In the genomic region with DNA sequence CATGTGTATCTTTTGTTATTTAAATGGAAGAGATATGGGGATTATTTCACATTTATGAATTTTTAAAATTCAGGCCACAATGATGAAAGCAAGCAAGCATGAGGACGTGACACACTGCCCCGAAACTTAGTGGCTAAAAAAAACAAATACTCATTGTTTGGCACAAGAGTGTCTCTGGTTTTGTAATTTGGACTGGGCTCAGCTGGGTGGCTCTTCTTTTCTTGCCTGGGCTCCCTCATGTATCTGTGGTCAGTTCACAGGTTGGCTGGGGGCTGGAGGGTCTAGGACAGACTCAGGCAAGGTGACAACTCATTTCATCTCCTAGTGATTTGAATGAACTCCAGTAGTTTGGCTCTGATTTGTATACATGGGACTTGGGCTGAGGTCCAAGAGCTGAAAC, we compare ENCODE assay signal across 36 cellular contexts.
"Had no signal": no experiment of that assay in that cellular context is flagged by ENCODE, and none has a peak within 500 bp of the region (broad histone marks: within the 10 kb centered on the region; RNA-seq: fewer than 3 reads in every experiment).

No MANE protein-coding gene starts in this region.

- FAIRE-seq: colon, TTC549 had no signal

- H3K4me3 ChIP-seq: ascending aorta, body of pancreas, breast epithelium had no signal

- DNase-seq: activated B cell treated with CpG ODN at 0.5 μM for 24 hours; activated CD4-positive, alpha-beta memory T cell treated with anti-CD3 and anti-CD28 coated beads for 36 hours; activated CD4-positive, alpha-beta T cell treated with anti-CD3 and anti-CD28 coated beads for 4 hours; activated CD4-positive, alpha-beta T cell treated with anti-CD3 and anti-CD28 coated beads, Interleukin-2, amount 10 ng/mL, durations not matched to agents 24 days and 14 days; activated CD4-positive, alpha-beta T cell treated with anti-CD3 and anti-CD28 coated beads, Interleukin-2, amount 50 U/mL, for 1 hour; activated CD4-positive, alpha-beta T cell treated with anti-CD3 and anti-CD28 coated beads, Interleukin-2, amount 50 U/mL, for 4 hours; activated CD4-positive, CD25-positive, alpha-beta regulatory T cell treated with anti-CD3 and anti-CD28 coated beads, Interleukin-2, amount 50 U/mL, for 72 hours; activated CD8-positive, alpha-beta memory T cell treated with anti-CD3 and anti-CD28 coated beads, Interleukin-2, amount 50 U/mL, for 4 hours; activated CD8-positive, alpha-beta T cell treated with anti-CD3 and anti-CD28 coated beads for 36 hours; activated effector memory CD4-positive, alpha-beta T cell treated with anti-CD3 and anti-CD28 coated beads, Interleukin-2, amount 50 U/mL, for 16 hours; activated naive CD4-positive, alpha-beta T cell treated with anti-CD3 and anti-CD28 coated beads, Interleukin-2, amount 10 ng/mL, durations not matched to agents 7 days and 5 days; activated naive CD4-positive, alpha-beta T cell treated with Interleukin-2 at 50 U/mL for 16 hours; activated naive CD8-positive, alpha-beta T cell treated with anti-CD3 and anti-CD28 coated beads, Interleukin-2, amount 10 ng/mL, durations not matched to agents 7 days and 5 days; activated naive CD8-positive, alpha-beta T cell treated with anti-CD3 and anti-CD28 coated beads, Interleukin-2, amount 50 U/mL, for 24 hours; activated T-cell treated with anti-CD3 and anti-CD28 coated beads for 4 hours; activated T-cell treated with anti-CD3 and anti-CD28 coated beads, Interleukin-2, amount 50 U/mL, for 1 hour; activated T-cell treated with anti-CD3 and anti-CD28 coated beads, Interleukin-2, amount 50 U/mL, for 4 hours; activated T-cell treated with anti-CD3 and anti-CD28 coated beads, Interleukin-2, amount 50 U/mL, for 72 hours; amygdala; anterior cingulate cortex; body of pancreas; brain microvascular endothelial cell; central memory CD4-positive, alpha-beta T cell; T-helper 2 cell; T-helper 9 cell had no signal

- H3K27ac Mint-ChIP-seq: activated B cell treated with CpG ODN at 0.5 μM for 24 hours; activated CD4-positive, alpha-beta memory T cell treated with anti-CD3 and anti-CD28 coated beads for 36 hours; activated CD4-positive, alpha-beta T cell treated with anti-CD3 and anti-CD28 coated beads, Interleukin-2, amount 10 ng/mL, durations not matched to agents 24 days and 14 days; activated CD8-positive, alpha-beta T cell treated with anti-CD3 and anti-CD28 coated beads for 36 hours; activated naive CD4-positive, alpha-beta T cell treated with anti-CD3 and anti-CD28 coated beads, Interleukin-2, amount 10 ng/mL, durations not matched to agents 7 days and 5 days; activated naive CD4-positive, alpha-beta T cell treated with anti-CD3 and anti-CD28 coated beads, Interleukin-2, amount 50 U/mL, for 24 hours; activated naive CD8-positive, alpha-beta T cell; activated naive CD8-positive, alpha-beta T cell treated with anti-CD3 and anti-CD28 coated beads, Interleukin-2, amount 10 ng/mL, durations not matched to agents 7 days and 5 days; activated naive CD8-positive, alpha-beta T cell treated with anti-CD3 and anti-CD28 coated beads, Interleukin-2, amount 50 U/mL, for 24 hours; activated T-cell treated with anti-CD3 and anti-CD28 coated beads, Interleukin-2, amount 50 U/mL, for 72 hours; activated T-helper 1 cell treated with anti-CD3 and anti-CD28 coated beads, Interleukin-12 subunit alpha, Interleukin-12 subunit beta, Interleukin-2, Interleukin-4 antibody, amounts not matched to agents 30 ng/mL and 10 ng/mL and 1 ng/mL, durations not matched to agents 14 hours and 24 hours and 36 hours; activated T-helper 17 cell treated with anti-CD3 and anti-CD28 coated beads, Interleukin-2, amount 50 U/mL, for 72 hours; T-helper 1 cell treated with Interleukin-12 subunit alpha and Interleukin-12 subunit beta and Interleukin-4 antibody, amounts not matched to agents 30 μg/mL and 1 μg/mL, for 36 hours; T-helper 2 cell treated with Interferon-gamma antibody and Interleukin-4, amounts not matched to agents 5 μg/mL and 100 μg/mL, for 36 hours had no signal

- H3K4me1 Mint-ChIP-seq: activated B cell treated with CpG ODN at 0.5 μM for 24 hours; activated CD4-positive, alpha-beta T cell treated with anti-CD3 and anti-CD28 coated beads, Interleukin-2, amount 10 ng/mL, durations not matched to agents 24 days and 14 days; activated naive CD4-positive, alpha-beta T cell treated with anti-CD3 and anti-CD28 coated beads, Interleukin-2, amount 10 ng/mL, durations not matched to agents 7 days and 5 days; activated naive CD4-positive, alpha-beta T cell treated with anti-CD3 and anti-CD28 coated beads, Interleukin-2, amount 50 U/mL, for 24 hours; activated naive CD8-positive, alpha-beta T cell treated with anti-CD3 and anti-CD28 coated beads, Interleukin-2, amount 10 ng/mL, durations not matched to agents 7 days and 5 days; activated naive CD8-positive, alpha-beta T cell treated with anti-CD3 and anti-CD28 coated beads, Interleukin-2, amount 50 U/mL, for 24 hours; activated T-helper 17 cell treated with anti-CD3 and anti-CD28 coated beads, Interleukin-2, amount 50 U/mL, for 72 hours had no signal

- H3K27me3 Mint-ChIP-seq: activated B cell treated with CpG ODN at 0.5 μM for 24 hours; activated CD4-positive, alpha-beta T cell treated with anti-CD3 and anti-CD28 coated beads, Interleukin-2, amount 10 ng/mL, durations not matched to agents 24 days and 14 days; activated CD8-positive, alpha-beta T cell treated with anti-CD3 and anti-CD28 coated beads for 36 hours; activated naive CD4-positive, alpha-beta T cell treated with anti-CD3 and anti-CD28 coated beads, Interleukin-2, amount 10 ng/mL, durations not matched to agents 7 days and 5 days; activated naive CD8-positive, alpha-beta T cell; activated naive CD8-positive, alpha-beta T cell treated with anti-CD3 and anti-CD28 coated beads, Interleukin-2, amount 10 ng/mL, durations not matched to agents 7 days and 5 days had no signal

- ATAC-seq: activated CD8-positive, alpha-beta T cell treated with anti-CD3 and anti-CD28 coated beads for 36 hours; activated naive CD8-positive, alpha-beta T cell treated with anti-CD3 and anti-CD28 coated beads, Interleukin-2, amount 50 U/mL, for 24 hours; activated T-cell treated with anti-CD3 and anti-CD28 coated beads, Interleukin-2, amount 50 U/mL, for 4 hours; activated T-cell treated with anti-CD3 and anti-CD28 coated beads, Interleukin-2, amount 50 U/mL, for 72 hours; activated T-helper 17 cell treated with anti-CD3 and anti-CD28 coated beads, Interleukin-2, amount 50 U/mL, for 72 hours; body of pancreas had no signal

- H3K9me3 ChIP-seq: body of pancreas had no signal

- H3K36me3 Mint-ChIP-seq: activated naive CD4-positive, alpha-beta T cell treated with anti-CD3 and anti-CD28 coated beads, Interleukin-2, amount 10 ng/mL, durations not matched to agents 7 days and 5 days; activated naive CD4-positive, alpha-beta T cell treated with anti-CD3 and anti-CD28 coated beads, Interleukin-2, amount 50 U/mL, for 24 hours; activated naive CD8-positive, alpha-beta T cell treated with anti-CD3 and anti-CD28 coated beads, Interleukin-2, amount 10 ng/mL, durations not matched to agents 7 days and 5 days had no signal

- H3K27ac ChIP-seq: ascending aorta, body of pancreas, brain microvascular endothelial cell, breast epithelium, VCaP had no signal

- H3K27me3 ChIP-seq: ascending aorta, body of pancreas, brain microvascular endothelial cell, breast epithelium had no signal

- H3K36me3 ChIP-seq: ascending aorta, brain microvascular endothelial cell, breast epithelium had no signal

- H3K9me3 Mint-ChIP-seq: activated CD4-positive, alpha-beta T cell treated with anti-CD3 and anti-CD28 coated beads, Interleukin-2, amount 10 ng/mL, durations not matched to agents 24 days and 14 days; activated CD8-positive, alpha-beta T cell treated with anti-CD3 and anti-CD28 coated beads for 36 hours; activated naive CD4-positive, alpha-beta T cell treated with anti-CD3 and anti-CD28 coated beads, Interleukin-2, amount 10 ng/mL, durations not matched to agents 7 days and 5 days; activated naive CD4-positive, alpha-beta T cell treated with anti-CD3 and anti-CD28 coated beads, Interleukin-2, amount 50 U/mL, for 24 hours; activated naive CD8-positive, alpha-beta T cell treated with anti-CD3 and anti-CD28 coated beads, Interleukin-2, amount 10 ng/mL, durations not matched to agents 7 days and 5 days; activated naive CD8-positive, alpha-beta T cell treated with anti-CD3 and anti-CD28 coated beads, Interleukin-2, amount 50 U/mL, for 24 hours; activated T-cell treated with anti-CD3 and anti-CD28 coated beads, Interleukin-2, amount 50 U/mL, for 4 hours; activated T-helper 1 cell treated with anti-CD3 and anti-CD28 coated beads, Interleukin-12 subunit alpha, Interleukin-12 subunit beta, Interleukin-2, Interleukin-4 antibody, amounts not matched to agents 30 ng/mL and 10 ng/mL and 1 ng/mL, durations not matched to agents 14 hours and 24 hours and 36 hours; activated T-helper 17 cell treated with anti-CD3 and anti-CD28 coated beads, Interleukin-2, amount 50 U/mL, for 72 hours; T-helper 1 cell treated with Interleukin-12 subunit alpha and Interleukin-12 subunit beta and Interleukin-4 antibody, amounts not matched to agents 30 μg/mL and 1 μg/mL, for 36 hours; T-helper 2 cell treated with Interferon-gamma antibody and Interleukin-4, amounts not matched to agents 5 μg/mL and 100 μg/mL, for 36 hours had no signal

- H3K4me3 Mint-ChIP-seq: activated B cell treated with CpG ODN at 0.5 μM for 24 hours; activated CD4-positive, alpha-beta memory T cell treated with anti-CD3 and anti-CD28 coated beads for 36 hours; activated CD4-positive, alpha-beta T cell treated with anti-CD3 and anti-CD28 coated beads, Interleukin-2, amount 10 ng/mL, durations not matched to agents 24 days and 14 days; activated CD8-positive, alpha-beta T cell treated with anti-CD3 and anti-CD28 coated beads for 36 hours; activated naive CD4-positive, alpha-beta T cell treated with anti-CD3 and anti-CD28 coated beads, Interleukin-2, amount 10 ng/mL, durations not matched to agents 7 days and 5 days; activated naive CD4-positive, alpha-beta T cell treated with anti-CD3 and anti-CD28 coated beads, Interleukin-2, amount 50 U/mL, for 24 hours; activated naive CD8-positive, alpha-beta T cell; activated naive CD8-positive, alpha-beta T cell treated with anti-CD3 and anti-CD28 coated beads, Interleukin-2, amount 10 ng/mL, durations not matched to agents 7 days and 5 days; activated naive CD8-positive, alpha-beta T cell treated with anti-CD3 and anti-CD28 coated beads, Interleukin-2, amount 50 U/mL, for 24 hours; activated T-cell treated with anti-CD3 and anti-CD28 coated beads, Interleukin-2, amount 50 U/mL, for 4 hours; activated T-cell treated with anti-CD3 and anti-CD28 coated beads, Interleukin-2, amount 50 U/mL, for 72 hours; activated T-helper 1 cell treated with anti-CD3 and anti-CD28 coated beads, Interleukin-12 subunit alpha, Interleukin-12 subunit beta, Interleukin-2, Interleukin-4 antibody, amounts not matched to agents 30 ng/mL and 10 ng/mL and 1 ng/mL, durations not matched to agents 14 hours and 24 hours and 36 hours; activated T-helper 17 cell treated with anti-CD3 and anti-CD28 coated beads, Interleukin-2, amount 50 U/mL, for 72 hours; T-helper 1 cell treated with Interleukin-12 subunit alpha and Interleukin-12 subunit beta and Interleukin-4 antibody, amounts not matched to agents 30 μg/mL and 1 μg/mL, for 36 hours; T-helper 2 cell treated with Interferon-gamma antibody and Interleukin-4, amounts not matched to agents 5 μg/mL and 100 μg/mL, for 36 hours had no signal

- H3K4me1 ChIP-seq: ascending aorta, body of pancreas, breast epithelium had no signal
